Comparison of ENCODE assay signal across 9 cellular contexts in the genomic region with DNA sequence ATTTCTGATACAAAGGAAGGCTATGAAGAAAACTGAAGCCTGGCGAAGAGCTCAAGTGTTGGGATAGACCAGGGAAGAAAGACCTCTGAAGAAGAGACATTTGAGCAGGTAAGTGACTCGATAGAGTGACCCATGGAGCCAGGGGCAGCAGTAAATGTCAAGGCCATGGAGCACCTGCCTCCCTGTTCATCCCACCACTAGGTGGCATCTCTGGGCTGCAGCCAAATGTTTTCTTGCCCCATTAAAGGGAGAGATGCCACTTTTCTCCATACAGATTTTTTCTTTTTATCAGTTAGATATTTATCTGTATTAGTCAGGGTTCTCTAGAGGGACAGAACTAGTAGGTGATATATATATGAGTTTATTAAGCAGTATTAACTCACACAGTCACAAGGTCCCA. TPM values are rescaled to one million over a fixed set of nuclear protein-coding genes. Genes with fewer than 3 reads are reported as not detected.
A peak's percentile ranks its signal among the peaks of the same experiment; 100 is the strongest.
DNase-seq lines count a peak whose midpoint lies in the region; ATAC-seq, FAIRE-seq and TF ChIP-seq lines count a peak whose summit lies in the region.
"Had no signal": no experiment of that assay in that cellular context is flagged by ENCODE, and none has a peak within 500 bp of the region (broad histone marks: within the 10 kb centered on the region; RNA-seq: fewer than 3 reads in every experiment).

No MANE protein-coding gene starts in this region.

- H3K9me2 ChIP-seq in DOHH2 (replicated peaks; ENCODE audit: control insufficient read depth, low read length): no peaks in the 10 kb centered on the region

- peak; percentile 17 for DNase-seq in Jurkat, Clone E6-1 (ENCODE audit: low read depth, low spot score)
- DNase-seq in RCC 7860 (ENCODE audit: low spot score) (peak; percentile 7), heart right ventricle (peak; percentile 12 to 26)
- peak; percentile 20 for DNase-seq in activated T-helper 2 cell treated with anti-CD3 and anti-CD28 coated beads, Interferon-gamma antibody, Interleukin-2, Interleukin-4, amounts not matched to agents 10 μg/mL and 5 μg/mL and 100 μg/mL, durations not matched to agents 14 hours and 24 hours and 36 hours (ENCODE audit: low spot score)
- peak; percentile 7 to 42 for DNase-seq in stimulated activated CD4-positive, alpha-beta T cell treated with anti-CD3 and anti-CD28 coated beads, Interleukin-1b, Interleukin-23, amount 100 ng/mL, for 4 hours (ENCODE audit: low read depth in 2 of 2)

- TF ChIP-seq CTCF in DOHH2 (IDR thresholded peaks at IDR 0.05; ENCODE audit: low read depth, low read length, poor library complexity, severe bottlenecking) (peak; percentile 66), heart right ventricle (IDR thresholded peaks at IDR 0.05) (peak; percentile 14 to 69 (median 55))

- intact Hi-C loops in activated T-helper 2 cell treated with anti-CD3 and anti-CD28 coated beads, Interferon-gamma antibody, Interleukin-2, Interleukin-4, amounts not matched to agents 10 μg/mL and 5 μg/mL and 100 μg/mL, durations not matched to agents 14 hours and 24 hours and 36 hours (cut with micrococcal nuclease): loop anchor here (1.0 kb wide), 1 partner anchor 195 kb away; no protein-coding TSS in a partner anchor
- intact Hi-C loops in heart right ventricle (cut with DNase I): loop anchor here in 6 of 10 donors (5.0 to 10.0 kb wide), 4 partner anchors 159 to 196 kb away; a partner anchor contains a TSS

- H3K4me3 ChIP-seq in DOHH2 (ENCODE audit: low read length): no peak overlapping the region
- H3K4me3 ChIP-seq in Jurkat, Clone E6-1 (ENCODE audit: low read length): no peak overlapping the region
- H3K4me3 ChIP-seq in heart right ventricle: no peak overlapping the region

- ATAC-seq in heart right ventricle (no peak), HG03025 (IDR thresholded peaks at IDR 0.05; ENCODE audit: low FRiP score, unreplicated experiment) (no peak), GM21528 (IDR thresholded peaks at IDR 0.05; ENCODE audit: low FRiP score, unreplicated experiment) (no peak)

- no peaks in the 10 kb centered on the region for H3K27me3 ChIP-seq in DOHH2 (ENCODE audit: control insufficient read depth, low read length)
- no peaks in the 10 kb centered on the region for H3K27me3 ChIP-seq in heart right ventricle

- H3F3A ChIP-seq in DOHH2 (ENCODE audit: control insufficient read depth, insufficient read depth): no peaks in the 10 kb centered on the region

- H3K79me2 ChIP-seq in DOHH2 (ENCODE audit: control insufficient read depth, low read length): peaks cover 1% of the 10 kb centered on the region

- H3K4me1 Mint-ChIP-seq in activated T-helper 2 cell treated with anti-CD3 and anti-CD28 coated beads, Interferon-gamma antibody, Interleukin-2, Interleukin-4, amounts not matched to agents 10 μg/mL and 5 μg/mL and 100 μg/mL, durations not matched to agents 14 hours and 24 hours and 36 hours (ENCODE audit: low read depth): peaks cover 6% of the 10 kb centered on the region

- peak; percentile 57 for FAIRE-seq in RCC 7860 (lab: Jason Lieb, UNC)
- FAIRE-seq: TTC549 had no signal

- H3K4me2 ChIP-seq in DOHH2 (ENCODE audit: low read length): no peak overlapping the region

- H3K27ac ChIP-seq in DOHH2 (ENCODE audit: low read depth, low read length) (no peak overlapping the region), heart right ventricle (no peak overlapping the region)

- no peaks in the 10 kb centered on the region for H3K27me3 Mint-ChIP-seq in activated T-helper 2 cell treated with anti-CD3 and anti-CD28 coated beads, Interferon-gamma antibody, Interleukin-2, Interleukin-4, amounts not matched to agents 10 μg/mL and 5 μg/mL and 100 μg/mL, durations not matched to agents 14 hours and 24 hours and 36 hours (ENCODE audit: low read depth)

- H3K4me3 Mint-ChIP-seq in activated T-helper 2 cell treated with anti-CD3 and anti-CD28 coated beads, Interferon-gamma antibody, Interleukin-2, Interleukin-4, amounts not matched to agents 10 μg/mL and 5 μg/mL and 100 μg/mL, durations not matched to agents 14 hours and 24 hours and 36 hours (ENCODE audit: low read depth): no peak overlapping the region

- H3K36me3 ChIP-seq in DOHH2 (ENCODE audit: control insufficient read depth, low read length) (no peaks in the 10 kb centered on the region), heart right ventricle (no peaks in the 10 kb centered on the region)

- H3K4me1 ChIP-seq in DOHH2 (ENCODE audit: control insufficient read depth, low read length): peaks cover 8% of the 10 kb centered on the region
- peaks cover 0 to 9% (median 0%) of the 10 kb centered on the region in 9 donors for H3K4me1 ChIP-seq in heart right ventricle

- H3K9me3 ChIP-seq in DOHH2 (ENCODE audit: control insufficient read depth, insufficient read depth, low read length) (no peaks in the 10 kb centered on the region), heart right ventricle (no peaks in the 10 kb centered on the region)

- no peak overlapping the region for H3K27ac Mint-ChIP-seq in activated T-helper 2 cell treated with anti-CD3 and anti-CD28 coated beads, Interferon-gamma antibody, Interleukin-2, Interleukin-4, amounts not matched to agents 10 μg/mL and 5 μg/mL and 100 μg/mL, durations not matched to agents 14 hours and 24 hours and 36 hours

- no peaks in the 10 kb centered on the region for H3K36me3 Mint-ChIP-seq in activated T-helper 2 cell treated with anti-CD3 and anti-CD28 coated beads, Interferon-gamma antibody, Interleukin-2, Interleukin-4, amounts not matched to agents 10 μg/mL and 5 μg/mL and 100 μg/mL, durations not matched to agents 14 hours and 24 hours and 36 hours (ENCODE audit: low read depth)

- H4K20me1 ChIP-seq in DOHH2 (ENCODE audit: control insufficient read depth, insufficient read depth, low read depth, low read length): no peaks in the 10 kb centered on the region

- 44 to 49% methylated on average over 2 of the region's 2 CpGs for WGBS in heart right ventricle, 2 donors

- no peaks in the 10 kb centered on the region for H3K9me3 Mint-ChIP-seq in activated T-helper 2 cell treated with anti-CD3 and anti-CD28 coated beads, Interferon-gamma antibody, Interleukin-2, Interleukin-4, amounts not matched to agents 10 μg/mL and 5 μg/mL and 100 μg/mL, durations not matched to agents 14 hours and 24 hours and 36 hours

RNA-seq across cellular contexts. Expression of a gene that starts 4.9 kb away (rescaled TPM):
- polyA plus RNA-seq in Jurkat, Clone E6-1 (2012; ENCODE audit: insufficient read depth, insufficient read length): 6.5 TPM
- total RNA-seq in activated T-helper 2 cell treated with anti-CD3 and anti-CD28 coated beads, Interferon-gamma antibody, Interleukin-2, Interleukin-4, amounts not matched to agents 10 μg/mL and 5 μg/mL and 100 μg/mL, durations not matched to agents 14 hours and 24 hours and 36 hours: 6.1 and 8.1 TPM in 2 replicates
- 10 to 100 TPM in 1 of 10 donors, 1 to 10 TPM in 9; 4.1 to 10.1 (median 7.3) TPM for total RNA-seq in heart right ventricle
- 1 to 10 TPM; 1.8 to 2.3 TPM for polyA plus RNA-seq in heart right ventricle
